Comparison of ENCODE assay signal across 11 cellular contexts in genomic region chr10:12684784-12685183, GRCh38.
DNase-seq lines count a peak whose midpoint lies in the region; ATAC-seq, FAIRE-seq and TF ChIP-seq lines count a peak whose summit lies in the region.
"Had no signal": no experiment of that assay in that cellular context is flagged by ENCODE, and none has a peak within 500 bp of the region (broad histone marks: within the 10 kb centered on the region; RNA-seq: fewer than 3 reads in every experiment).

No MANE protein-coding gene starts in this region.

- no TSS peak for BruUV-seq in HCT116 (replicated peaks; lab: Mats Ljungman, UMichigan)

- WGBS in pancreas, 2 donors: 58 to 59% methylated on average over 8 of the region's 8 CpGs
- 96 to 98% (median 96%) methylated on average over 8 of the region's 8 CpGs for WGBS in heart left ventricle, 4 donors

- H3K4me2 ChIP-seq in HCT116 (ENCODE audit: low read length): peak overlapping the region; percentile 43

- no peaks in the 10 kb centered on the region for H3K9me3 ChIP-seq in HCT116 (ENCODE audit: control insufficient read depth in 1 of 2, insufficient read depth in 1 of 2, low read depth in 1 of 2, low read length in 2 of 2)
- no peaks in the 10 kb centered on the region for H3K9me3 ChIP-seq in pancreas
- no peaks in the 10 kb centered on the region for H3K9me3 ChIP-seq in heart left ventricle
- H3K9me3 ChIP-seq: Caco-2 had no signal

- CTCF ChIA-PET in HCT116 (lab: Charles Lee) (no interaction called here), GM10248 (lab: Yijun Ruan, JAX) (interaction anchor here (1.1 kb wide), 1 partner anchor 8 kb away, joined by 3 read pairs; no protein-coding TSS in a partner anchor)

- H3K27ac ChIP-seq in HCT116 (ENCODE audit: low read depth, low read length) (no peak overlapping the region), brain microvascular endothelial cell (peak overlapping the region; percentile 30), pancreas (no peak overlapping the region), heart left ventricle (no peak overlapping the region)

- no peaks in the 10 kb centered on the region for H4K20me1 ChIP-seq in HCT116 (ENCODE audit: insufficient read depth)

- DNase-seq in HCT116 (ENCODE audit: low read depth, low spot score): no peak
- DNase-seq in brain microvascular endothelial cell: no peak
- DNase-seq in pancreas: no peak
- no peak for DNase-seq in Right ventricle myocardium inferior (ENCODE audit: missing footprints)
- DNase-seq in heart left ventricle: no peak
- DNase-seq in GM10248 (ENCODE audit: extremely low spot score): no peak
- DNase-seq: Caco-2; CD8-positive, alpha-beta memory T cell; DND-41; GDM1; HCEC 1CT had no signal

- H3K79me2 ChIP-seq in HCT116 (ENCODE audit: insufficient read depth, low read length): no peaks in the 10 kb centered on the region

- no peaks in the 10 kb centered on the region for H3K9me2 ChIP-seq in HCT116 (ENCODE audit: insufficient read depth)

- H3K4me3 ChIP-seq in HCT116 (replicated peaks in 1 of 2; ENCODE audit: low read depth in 1 of 2, low read length in 2 of 2) (no peak overlapping the region), brain microvascular endothelial cell (ENCODE audit: low read depth, low read length) (no peak overlapping the region), pancreas (no peak overlapping the region), heart left ventricle (no peak overlapping the region)

- ATAC-seq in HCT116: peak; percentile 50
- peak in 3 of 4 donors; percentile 35 to 49 (median 48) for ATAC-seq in pancreas
- ATAC-seq in Right ventricle myocardium inferior: no peak
- no peak for ATAC-seq in heart left ventricle

- H3K4me1 ChIP-seq in HCT116 (ENCODE audit: control insufficient read depth in 1 of 2, insufficient read depth in 2 of 2, low read length in 2 of 2) (peaks cover 6 to 15% of the 10 kb centered on the region in 2 experiments), pancreas (peaks cover 0 to 4% (median 3%) of the 10 kb centered on the region in 3 donors), heart left ventricle (no peaks in the 10 kb centered on the region)

- no peak for TF ChIP-seq RAD21 in HCT116 (IDR thresholded peaks at IDR 0.05; ENCODE audit: low read depth)

- H3K9ac ChIP-seq in HCT116 (ENCODE audit: low read length): no peak overlapping the region

- no peak for FAIRE-seq in pancreas (lab: Jason Lieb, UNC)

- in situ Hi-C loops in brain microvascular endothelial cell (cut with HindIII; ENCODE audit: low pct_ligation_motif_present, low sequenced_read_pairs): no loop called here

- TF ChIP-seq POLR2A in HCT116 (IDR thresholded peaks at IDR 0.05; ENCODE audit: borderline replicate concordance, extremely low read depth, insufficient read depth, insufficient read length) (no peak), heart left ventricle (IDR thresholded peaks at IDR 0.05) (no peak)

- H3K36me3 ChIP-seq in HCT116 (ENCODE audit: control insufficient read depth in 1 of 2, insufficient read depth in 2 of 2, low read length in 2 of 2) (no peaks in the 10 kb centered on the region), brain microvascular endothelial cell (replicated peaks) (no peaks in the 10 kb centered on the region), pancreas (no peaks in the 10 kb centered on the region), heart left ventricle (no peaks in the 10 kb centered on the region)

- RAD21 ChIA-PET in HCT116 (lab: Charles Lee; ENCODE audit: low non-redundant PET in 1 of 2, low total read pairs in 2 of 2, uncharacterized antibody in 2 of 2, unreplicated experiment in 2 of 2): no interaction called here

- intact Hi-C loops in HCT116 (cut with micrococcal nuclease): no loop called here
- intact Hi-C loops in pancreas (cut with DNase I): no loop called here
- intact Hi-C loops in Right ventricle myocardium inferior (cut with DNase I): no loop called here
- intact Hi-C loops in heart left ventricle (cut with DNase I): no loop called here

- no peak overlapping the region for H2AFZ ChIP-seq in HCT116 (ENCODE audit: low read depth, low read length, poor library complexity, severe bottlenecking)

- POLR2A ChIA-PET in HCT116 (lab: Charles Lee): no interaction called here
- POLR2A ChIA-PET in GM10248 (lab: Yijun Ruan, JAX): no interaction called here

- no peaks in the 10 kb centered on the region for H3K27me3 ChIP-seq in HCT116 (ENCODE audit: insufficient read depth, low read length)
- no peaks in the 10 kb centered on the region for H3K27me3 ChIP-seq in brain microvascular endothelial cell (replicated peaks)
- no peaks in the 10 kb centered on the region for H3K27me3 ChIP-seq in pancreas
- H3K27me3 ChIP-seq in heart left ventricle: no peaks in the 10 kb centered on the region

- TF ChIP-seq CTCF in HCT116 (IDR thresholded peaks at IDR 0.05 in 2 of 3, conservative IDR thresholded peaks at IDR 0.05 in 1 of 3; ENCODE audit: borderline replicate concordance in 1 of 3, insufficient read depth in 1 of 3, low read depth in 2 of 3, low read length in 2 of 3): no peak
- no peak for TF ChIP-seq CTCF in brain microvascular endothelial cell (IDR thresholded peaks at IDR 0.05; ENCODE audit: low read depth, low read length, missing control alignments)
- no peak for TF ChIP-seq CTCF in pancreas (IDR thresholded peaks at IDR 0.05)
- no peak for TF ChIP-seq CTCF in heart left ventricle (IDR thresholded peaks at IDR 0.05)
- TF ChIP-seq CTCF in GM10248 (IDR thresholded peaks at IDR 0.05; ENCODE audit: control extremely low read depth, extremely low read depth, low read depth, missing control alignments): no peak

TF ChIP-seq in HCT116, 20 proteins besides CTCF, POLR2A, EP300 and RAD21:
- TF ChIP-seq SIN3A (IDR thresholded peaks at IDR 0.05; ENCODE audit: low read depth) (no peak), JUND (IDR thresholded peaks at IDR 0.05) (peak; percentile 17; the same call in 1 of the 2 replicates), EGR1 (IDR thresholded peaks at IDR 0.05; ENCODE audit: low read depth) (no peak)
TF ChIP-seq in HCT116: peak in this region for 1.

Comparison
In these comparisons a context has a peak if more than half of its experiments do, and no peak if none do; other contexts are left out.
1. ATAC-seq: peak in HCT116 (single experiment) and pancreas (3 of 4); none in Right ventricle myocardium inferior (single experiment) and heart left ventricle (0 of 4).